ENCODE assay signal across 8 cellular contexts in the genomic region with DNA sequence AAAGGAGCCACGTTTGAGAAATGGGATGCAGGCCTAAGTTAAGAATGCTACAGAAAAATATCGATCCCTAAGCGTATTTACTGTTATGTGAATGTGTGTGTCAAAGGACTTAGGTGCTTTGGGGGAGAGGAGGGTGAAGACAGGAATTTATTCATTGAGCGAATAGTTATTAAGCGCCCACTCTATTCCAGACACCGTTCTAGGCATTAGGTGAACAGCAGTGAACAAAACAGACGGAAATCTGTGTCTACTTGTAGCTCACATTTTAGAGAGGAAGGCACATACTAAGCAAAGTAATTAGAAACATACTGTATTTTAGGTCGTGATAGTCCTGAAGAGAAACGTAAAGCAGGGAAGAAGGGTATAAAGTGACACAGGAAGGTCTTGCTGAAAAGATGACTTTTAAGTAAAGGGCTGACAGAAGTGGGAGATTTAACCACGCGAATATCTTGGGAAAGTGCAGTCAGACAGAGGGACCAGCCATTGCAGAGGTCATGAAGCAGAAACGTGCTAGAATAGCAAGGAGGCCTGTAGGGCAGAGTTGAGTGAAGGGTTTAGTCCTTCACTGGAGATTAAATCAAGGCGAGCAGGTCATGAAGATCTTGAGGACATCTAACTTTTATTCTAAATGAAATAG. TPM values are rescaled to one million over a fixed set of nuclear protein-coding genes. Genes with fewer than 3 reads are reported as not detected.
DNase-seq lines count a peak whose midpoint lies in the region; ATAC-seq and TF ChIP-seq lines count a peak whose summit lies in the region.

No MANE protein-coding gene starts in this region.

- peak overlapping the region; percentile 94 to 100 (median 99) for H3K9ac ChIP-seq in subcutaneous abdominal adipose tissue (ENCODE audit: low read length in 5 of 5)

- H3K27me3 ChIP-seq in foreskin keratinocyte (no peaks in the 10 kb centered on the region), subcutaneous abdominal adipose tissue (ENCODE audit: control insufficient read depth in 5 of 5, insufficient read depth in 4 of 5, low read length in 5 of 5) (no peaks in the 10 kb centered on the region)

- TF ChIP-seq CTCF in foreskin keratinocyte (conservative IDR thresholded peaks at IDR 0.05): no peak

- no peaks in the 10 kb centered on the region for H3K9me3 ChIP-seq in subcutaneous abdominal adipose tissue (ENCODE audit: control insufficient read depth in 5 of 5, low read length in 5 of 5)

- peak; percentile 10 for DNase-seq in stimulated activated CD4-positive, alpha-beta T cell treated with anti-CD3 and anti-CD28 coated beads, Interleukin-4, amount 100 ng/mL, for 24 hours
- DNase-seq in stimulated activated CD4-positive, alpha-beta T cell treated with anti-CD3 and anti-CD28 coated beads, Interleukin-1b, Interleukin-23, amount 100 ng/mL, for 48 hours: no peak
- DNase-seq in OCI-M1 (lab: John Stamatoyannopoulos, UW) (peak; percentile 38), foreskin keratinocyte (peak in 1 of 2 donors; percentile 3), NCI-H128 (lab: John Stamatoyannopoulos, UW; ENCODE audit: unreplicated experiment) (no peak), GOT3 (lab: John Stamatoyannopoulos, UW) (no peak)
- DNase-seq in activated CD8-positive, alpha-beta memory T cell treated with anti-CD3 and anti-CD28 coated beads, Interleukin-2, amount 50 U/mL, for 48 hours: no peak

- peaks cover 0 to 3% (median 0%) of the 10 kb centered on the region in 5 donors for H3K36me3 ChIP-seq in subcutaneous abdominal adipose tissue (ENCODE audit: control insufficient read depth in 5 of 5, insufficient read depth in 5 of 5, low read length in 5 of 5)

- H3K27ac ChIP-seq in foreskin keratinocyte: peak overlapping the region; percentile 100
- peak overlapping the region; percentile 99 for H3K27ac ChIP-seq in subcutaneous abdominal adipose tissue (ENCODE audit: low read depth, low read length)

- no peak for ATAC-seq in foreskin keratinocyte

- H3K4me1 ChIP-seq in foreskin keratinocyte: peaks cover 23% of the 10 kb centered on the region
- H3K4me1 ChIP-seq in subcutaneous abdominal adipose tissue (ENCODE audit: control insufficient read depth in 5 of 5, insufficient read depth in 5 of 5, low read length in 5 of 5): peaks cover 3 to 36% (median 29%) of the 10 kb centered on the region in 5 donors

- H3K4me3 ChIP-seq in subcutaneous abdominal adipose tissue (ENCODE audit: low read depth in 1 of 5, low read length in 5 of 5): peak overlapping the region; percentile 82 to 99 (median 98)

RNA-seq across cellular contexts. Expression of a gene that starts 0.5 kb away (rescaled TPM):
- total RNA-seq in foreskin keratinocyte: 39.6 and 40.8 TPM in 2 replicates
- 31.8 and 40.2 TPM in 2 replicates for polyA plus RNA-seq in foreskin keratinocyte

RNA-seq across cellular contexts. Expression of a gene that starts 0.9 kb away (rescaled TPM):
- total RNA-seq in foreskin keratinocyte: 11.9 and 13.1 TPM in 2 replicates
- 5.0 and 5.2 TPM in 2 replicates for polyA plus RNA-seq in foreskin keratinocyte

RNA-seq across cellular contexts. Expression of a gene that starts 51.7 kb away (rescaled TPM):
- total RNA-seq in foreskin keratinocyte: not detected in 2 replicates
- not detected in 2 replicates for polyA plus RNA-seq in foreskin keratinocyte

Comparison
In these comparisons a context has a peak if more than half of its experiments do, and no peak if none do; other contexts are left out.
1. DNase-seq: peak in stimulated activated CD4-positive, alpha-beta T cell treated with anti-CD3 and anti-CD28 coated beads, Interleukin-4, amount 100 ng/mL, for 24 hours (single experiment) and OCI-M1 (single experiment); none in stimulated activated CD4-positive, alpha-beta T cell treated with anti-CD3 and anti-CD28 coated beads, Interleukin-1b, Interleukin-23, amount 100 ng/mL, for 48 hours (single experiment), NCI-H128 (single experiment), GOT3 (single experiment) and activated CD8-positive, alpha-beta memory T cell treated with anti-CD3 and anti-CD28 coated beads, Interleukin-2, amount 50 U/mL, for 48 hours (single experiment).